Comparison of ENCODE assay signal across 11 cellular contexts in the genomic region with DNA sequence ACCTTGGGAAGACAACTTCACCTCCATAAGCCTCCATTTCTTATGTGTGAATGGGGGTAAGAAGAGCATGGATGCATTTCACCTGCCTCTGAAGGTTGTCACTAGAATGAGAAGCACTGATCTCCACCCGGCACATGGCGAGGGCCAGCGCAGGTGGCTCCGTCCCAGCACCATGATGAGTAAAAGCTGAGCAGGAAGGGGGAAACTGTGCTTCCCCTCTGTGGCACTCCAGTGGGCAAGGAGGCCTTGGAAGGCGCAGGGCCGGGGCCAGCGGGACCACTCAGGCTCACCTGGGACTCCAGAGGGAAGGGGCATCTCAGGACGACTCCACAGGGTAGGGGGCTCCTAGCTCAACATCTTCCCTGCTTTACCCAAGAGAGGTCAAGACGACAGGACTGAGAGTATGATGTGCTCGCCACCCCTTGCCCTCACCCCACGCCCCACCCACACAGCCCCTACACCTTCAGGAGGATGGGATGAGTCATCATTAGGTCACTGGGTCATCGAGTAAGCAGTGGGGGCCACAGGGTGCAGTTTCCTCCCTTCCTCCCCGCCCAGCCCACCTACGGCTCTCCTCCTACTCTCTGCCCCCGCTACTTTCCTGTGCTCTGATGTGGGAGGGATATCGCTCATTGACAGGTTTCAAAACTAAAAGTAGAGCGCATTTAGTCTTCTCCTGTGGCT.
A peak's percentile ranks its signal among the peaks of the same experiment; 100 is the strongest.
DNase-seq lines count a peak whose midpoint lies in the region; TF ChIP-seq lines count a peak whose summit lies in the region.
"Had no signal": no experiment of that assay in that cellular context is flagged by ENCODE, and none has a peak within 500 bp of the region (broad histone marks: within the 10 kb centered on the region; RNA-seq: fewer than 3 reads in every experiment).

No MANE protein-coding gene starts in this region.

- H3K27me3 Mint-ChIP-seq in T-helper 1 cell treated with Interleukin-12 subunit alpha and Interleukin-12 subunit beta and Interleukin-4 antibody, amounts not matched to agents 30 μg/mL and 1 μg/mL, for 36 hours (ENCODE audit: low read depth) = no peaks in the 10 kb centered on the region

- no peaks in the 10 kb centered on the region for H3K36me3 ChIP-seq in adrenal gland (replicated peaks in 1 of 2)

- peak overlapping the region; percentile 42 for H3K4me3 ChIP-seq in GM12875 (ENCODE audit: low read depth, low read length)
- H3K4me3 ChIP-seq in adrenal gland = no peak overlapping the region

- peaks cover 78% of the 10 kb centered on the region for H3K4me1 Mint-ChIP-seq in T-helper 1 cell treated with Interleukin-12 subunit alpha and Interleukin-12 subunit beta and Interleukin-4 antibody, amounts not matched to agents 30 μg/mL and 1 μg/mL, for 36 hours (ENCODE audit: low read depth)

- peak; percentile 86 for DNase-seq in activated effector memory CD4-positive, alpha-beta T cell treated with anti-CD3 and anti-CD28 coated beads, Interleukin-2, amount 50 U/mL, for 16 hours
- DNase-seq in stimulated activated CD4-positive, alpha-beta T cell treated with anti-CD3 and anti-CD28 coated beads, TNF-alpha, amount 100 ng/mL, for 1 hour (ENCODE audit: low read depth in 3 of 3, low spot score in 1 of 3) = peak in 2 of 3 donors; percentile 16 to 57
- DNase-seq in putamen (ENCODE audit: low spot score) (no peak), NOMO-1 (lab: John Stamatoyannopoulos, UW; ENCODE audit: unreplicated experiment in 2 of 2) (no peak), adrenal gland (no peak), NCI-H187 treated with DMSO at 0.1 percent for 48 hours (lab: John Stamatoyannopoulos, UW) (no peak)
- DNase-seq: DMS 273 treated with DMSO at 0.1 percent for 48 hours, mesendoderm, NCI-H146 had no signal

- 85 to 96% (median 90%) methylated on average over 11 to 17 of the region's 17 CpGs for WGBS in adrenal gland, 4 donors

- no peaks in the 10 kb centered on the region for H3K9me3 ChIP-seq in adrenal gland (replicated peaks in 1 of 3)

- peak overlapping the region; percentile 70 for H3K4me3 Mint-ChIP-seq in T-helper 1 cell treated with Interleukin-12 subunit alpha and Interleukin-12 subunit beta and Interleukin-4 antibody, amounts not matched to agents 30 μg/mL and 1 μg/mL, for 36 hours

- H3K4me1 ChIP-seq in adrenal gland (replicated peaks in 1 of 2) = peaks cover 0 to 18% of the 10 kb centered on the region in 2 donors

- H3K27ac ChIP-seq in adrenal gland = no peak overlapping the region

- no peaks in the 10 kb centered on the region for H3K9me3 Mint-ChIP-seq in T-helper 1 cell treated with Interleukin-12 subunit alpha and Interleukin-12 subunit beta and Interleukin-4 antibody, amounts not matched to agents 30 μg/mL and 1 μg/mL, for 36 hours

- no peaks in the 10 kb centered on the region for H3K27me3 ChIP-seq in adrenal gland

- TF ChIP-seq CTCF in GM12875 (IDR thresholded peaks at IDR 0.05; ENCODE audit: borderline replicate concordance, insufficient read depth, low read depth, low read length) (no peak), adrenal gland (IDR thresholded peaks at IDR 0.05) (no peak)

- H3K27ac Mint-ChIP-seq in T-helper 1 cell treated with Interleukin-12 subunit alpha and Interleukin-12 subunit beta and Interleukin-4 antibody, amounts not matched to agents 30 μg/mL and 1 μg/mL, for 36 hours = peak overlapping the region; percentile 97

- H3K36me3 Mint-ChIP-seq in T-helper 1 cell treated with Interleukin-12 subunit alpha and Interleukin-12 subunit beta and Interleukin-4 antibody, amounts not matched to agents 30 μg/mL and 1 μg/mL, for 36 hours (ENCODE audit: low read depth) = peaks cover 15% of the 10 kb centered on the region

- intact Hi-C loops in adrenal gland (cut with DNase I) = loop anchor here in 1 of 2 donors (10.0 kb wide), 1 partner anchor 232 kb away; no protein-coding TSS in a partner anchor

- no peak for TF ChIP-seq POLR2A in adrenal gland (IDR thresholded peaks at IDR 0.05)

Comparison
In these comparisons a context has a peak if more than half of its experiments do, and no peak if none do; other contexts are left out.
1. DNase-seq: peak in activated effector memory CD4-positive, alpha-beta T cell treated with anti-CD3 and anti-CD28 coated beads, Interleukin-2, amount 50 U/mL, for 16 hours (single experiment) and stimulated activated CD4-positive, alpha-beta T cell treated with anti-CD3 and anti-CD28 coated beads, TNF-alpha, amount 100 ng/mL, for 1 hour (2 of 3); none in putamen (single experiment), NOMO-1 (0 of 2), adrenal gland (0 of 7) and NCI-H187 treated with DMSO at 0.1 percent for 48 hours (single experiment).